Comparison of ENCODE assay signal across 1 cellular context in genomic region chr14:46352876-46353275, GRCh38.
TF ChIP-seq lines count a peak whose summit lies in the region.

No MANE protein-coding gene starts in this region.

TF ChIP-seq in GM23338, 12 proteins besides CTCF, POLR2A, EP300 and RAD21 (continued from another document):
- TF ChIP-seq, protein P1, sequence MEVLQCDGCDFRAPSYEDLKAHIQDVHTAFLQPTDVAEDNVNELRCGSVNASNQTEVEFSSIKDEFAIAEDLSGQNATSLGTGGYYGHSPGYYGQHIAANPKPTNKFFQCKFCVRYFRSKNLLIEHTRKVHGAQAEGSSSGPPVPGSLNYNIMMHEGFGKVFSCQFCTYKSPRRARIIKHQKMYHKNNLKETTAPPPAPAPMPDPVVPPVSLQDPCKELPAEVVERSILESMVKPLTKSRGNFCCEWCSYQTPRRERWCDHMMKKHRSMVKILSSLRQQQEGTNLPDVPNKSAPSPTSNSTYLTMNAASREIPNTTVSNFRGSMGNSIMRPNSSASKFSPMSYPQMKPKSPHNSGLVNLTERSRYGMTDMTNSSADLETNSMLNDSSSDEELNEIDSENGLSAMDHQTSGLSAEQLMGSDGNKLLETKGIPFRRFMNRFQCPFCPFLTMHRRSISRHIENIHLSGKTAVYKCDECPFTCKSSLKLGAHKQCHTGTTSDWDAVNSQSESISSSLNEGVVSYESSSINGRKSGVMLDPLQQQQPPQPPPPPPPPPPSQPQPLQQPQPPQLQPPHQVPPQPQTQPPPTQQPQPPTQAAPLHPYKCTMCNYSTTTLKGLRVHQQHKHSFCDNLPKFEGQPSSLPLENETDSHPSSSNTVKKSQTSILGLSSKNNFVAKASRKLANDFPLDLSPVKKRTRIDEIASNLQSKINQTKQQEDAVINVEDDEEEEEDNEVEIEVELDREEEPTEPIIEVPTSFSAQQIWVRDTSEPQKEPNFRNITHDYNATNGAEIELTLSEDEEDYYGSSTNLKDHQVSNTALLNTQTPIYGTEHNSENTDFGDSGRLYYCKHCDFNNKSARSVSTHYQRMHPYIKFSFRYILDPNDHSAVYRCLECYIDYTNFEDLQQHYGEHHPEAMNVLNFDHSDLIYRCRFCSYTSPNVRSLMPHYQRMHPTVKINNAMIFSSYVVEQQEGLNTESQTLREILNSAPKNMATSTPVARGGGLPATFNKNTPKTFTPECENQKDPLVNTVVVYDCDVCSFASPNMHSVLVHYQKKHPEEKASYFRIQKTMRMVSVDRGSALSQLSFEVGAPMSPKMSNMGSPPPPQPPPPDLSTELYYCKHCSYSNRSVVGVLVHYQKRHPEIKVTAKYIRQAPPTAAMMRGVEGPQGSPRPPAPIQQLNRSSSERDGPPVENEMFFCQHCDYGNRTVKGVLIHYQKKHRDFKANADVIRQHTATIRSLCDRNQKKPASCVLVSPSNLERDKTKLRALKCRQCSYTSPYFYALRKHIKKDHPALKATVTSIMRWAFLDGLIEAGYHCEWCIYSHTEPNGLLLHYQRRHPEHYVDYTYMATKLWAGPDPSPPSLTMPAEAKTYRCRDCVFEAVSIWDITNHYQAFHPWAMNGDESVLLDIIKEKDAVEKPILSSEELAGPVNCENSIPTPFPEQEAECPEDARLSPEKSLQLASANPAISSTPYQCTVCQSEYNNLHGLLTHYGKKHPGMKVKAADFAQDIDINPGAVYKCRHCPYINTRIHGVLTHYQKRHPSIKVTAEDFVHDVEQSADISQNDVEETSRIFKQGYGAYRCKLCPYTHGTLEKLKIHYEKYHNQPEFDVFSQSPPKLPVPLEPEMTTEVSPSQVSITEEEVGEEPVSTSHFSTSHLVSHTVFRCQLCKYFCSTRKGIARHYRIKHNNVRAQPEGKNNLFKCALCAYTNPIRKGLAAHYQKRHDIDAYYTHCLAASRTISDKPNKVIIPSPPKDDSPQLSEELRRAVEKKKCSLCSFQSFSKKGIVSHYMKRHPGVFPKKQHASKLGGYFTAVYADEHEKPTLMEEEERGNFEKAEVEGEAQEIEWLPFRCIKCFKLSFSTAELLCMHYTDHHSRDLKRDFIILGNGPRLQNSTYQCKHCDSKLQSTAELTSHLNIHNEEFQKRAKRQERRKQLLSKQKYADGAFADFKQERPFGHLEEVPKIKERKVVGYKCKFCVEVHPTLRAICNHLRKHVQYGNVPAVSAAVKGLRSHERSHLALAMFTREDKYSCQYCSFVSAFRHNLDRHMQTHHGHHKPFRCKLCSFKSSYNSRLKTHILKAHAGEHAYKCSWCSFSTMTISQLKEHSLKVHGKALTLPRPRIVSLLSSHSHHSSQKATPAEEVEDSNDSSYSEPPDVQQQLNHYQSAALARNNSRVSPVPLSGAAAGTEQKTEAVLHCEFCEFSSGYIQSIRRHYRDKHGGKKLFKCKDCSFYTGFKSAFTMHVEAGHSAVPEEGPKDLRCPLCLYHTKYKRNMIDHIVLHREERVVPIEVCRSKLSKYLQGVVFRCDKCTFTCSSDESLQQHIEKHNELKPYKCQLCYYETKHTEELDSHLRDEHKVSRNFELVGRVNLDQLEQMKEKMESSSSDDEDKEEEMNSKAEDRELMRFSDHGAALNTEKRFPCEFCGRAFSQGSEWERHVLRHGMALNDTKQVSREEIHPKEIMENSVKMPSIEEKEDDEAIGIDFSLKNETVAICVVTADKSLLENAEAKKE (CRISPR knock-in tag; IDR thresholded peaks at IDR 0.05), result no peak
- no peak for TF ChIP-seq JUNB (IDR thresholded peaks at IDR 0.05; ENCODE audit: unreplicated experiment)
TF ChIP-seq in GM23338: peak in this region for 0.
